8 cellular contexts compared by ENCODE assay signal in genomic region chr10:30696416-30697185, GRCh38.
DNase-seq lines count a peak whose midpoint lies in the region; ATAC-seq, FAIRE-seq and TF ChIP-seq lines count a peak whose summit lies in the region.
"Not testable (repeated sequence)": the region's sequence is repeated elsewhere in the genome, so short reads cannot be mapped to it uniquely, and the experiment has no call there.

No MANE protein-coding gene starts in this region.

- H3K4me1 ChIP-seq in OCI-LY3 (ENCODE audit: low read length); endodermal cell (ENCODE audit: control insufficient read depth, insufficient read depth, low read length); upper lobe of right lung: not testable (repeated sequence)
- H3K4me1 ChIP-seq in naive thymus-derived CD4-positive, alpha-beta T cell (ENCODE audit: control insufficient read depth in 2 of 2, insufficient read depth in 2 of 2, low read length in 2 of 2) = peaks cover 40 to 54% of the 10 kb centered on the region in 2 donors

- peak overlapping the region; percentile 24 for H3K4me2 ChIP-seq in OCI-LY3 (ENCODE audit: low read length)

- H3K79me2 ChIP-seq in OCI-LY3 (ENCODE audit: low read length) = not testable (repeated sequence)

- POLR2A ChIA-PET in CD4-positive, alpha-beta T cell (lab: Charles Lee) = interaction anchor here (0.7 to 1.5 kb wide), 3 partner anchors 8 to 9 kb away, joined by 3 to 10 read pairs (median 3); no protein-coding TSS in a partner anchor
- POLR2A ChIA-PET in naive thymus-derived CD4-positive, alpha-beta T cell (lab: Charles Lee) = interaction anchor here (2.3 to 2.4 kb wide), 2 partner anchors 8 to 12 kb away, joined by 8 to 15 read pairs; no protein-coding TSS in a partner anchor

- FAIRE-seq in GM19239 (lab: Jason Lieb, UNC) = peak; percentile 59

- not testable (repeated sequence) for H3K27me3 Mint-ChIP-seq in CD4-positive, alpha-beta T cell; activated CD4-positive, alpha-beta T cell treated with anti-CD3 and anti-CD28 coated beads, Interleukin-2, amount 10 ng/mL, durations not matched to agents 24 days and 14 days; activated naive CD4-positive, alpha-beta T cell treated with anti-CD3 and anti-CD28 coated beads, Interleukin-2, amount 50 U/mL, for 24 hours; endodermal cell (ENCODE audit: insufficient read depth); naive thymus-derived CD4-positive, alpha-beta T cell

- TF ChIP-seq CTCF in CD4-positive, alpha-beta T cell (IDR thresholded peaks at IDR 0.05) = not testable (repeated sequence)
- TF ChIP-seq CTCF in OCI-LY3 (IDR thresholded peaks at IDR 0.05; ENCODE audit: low read depth, low read length) = peak; percentile 38
- TF ChIP-seq CTCF in endodermal cell (conservative IDR thresholded peaks at IDR 0.05) = peak; percentile 66
- peak; percentile 12 for TF ChIP-seq CTCF in upper lobe of right lung (IDR thresholded peaks at IDR 0.05)

- H3K4me1 Mint-ChIP-seq in CD4-positive, alpha-beta T cell (ENCODE audit: low read depth) = peaks cover 61% of the 10 kb centered on the region
- H3K4me1 Mint-ChIP-seq in activated CD4-positive, alpha-beta T cell treated with anti-CD3 and anti-CD28 coated beads, Interleukin-2, amount 10 ng/mL, durations not matched to agents 24 days and 14 days = peaks cover 60% of the 10 kb centered on the region
- H3K4me1 Mint-ChIP-seq in activated naive CD4-positive, alpha-beta T cell treated with anti-CD3 and anti-CD28 coated beads, Interleukin-2, amount 50 U/mL, for 24 hours = peaks cover 67% of the 10 kb centered on the region
- H3K4me1 Mint-ChIP-seq in endodermal cell = not testable (repeated sequence)
- peaks cover 28 to 79% (median 66%) of the 10 kb centered on the region in 7 donors for H3K4me1 Mint-ChIP-seq in naive thymus-derived CD4-positive, alpha-beta T cell

- not testable (repeated sequence) for H3K4me3 ChIP-seq in OCI-LY3 (ENCODE audit: low read length); endodermal cell (ENCODE audit: low read length); naive thymus-derived CD4-positive, alpha-beta T cell (ENCODE audit: low read length); upper lobe of right lung

- H3K27me3 ChIP-seq in CD4-positive, alpha-beta T cell (ENCODE audit: control insufficient read depth, insufficient read depth, low read length); OCI-LY3 (ENCODE audit: low read depth, low read length); endodermal cell (ENCODE audit: control insufficient read depth, insufficient read depth, low read length, poor library complexity, severe bottlenecking); naive thymus-derived CD4-positive, alpha-beta T cell (ENCODE audit: control insufficient read depth in 2 of 2, insufficient read depth in 2 of 2, low read length in 2 of 2); upper lobe of right lung: not testable (repeated sequence)

- H3K9ac ChIP-seq in OCI-LY3 (ENCODE audit: low read length); endodermal cell (ENCODE audit: extremely low read depth, low read length, poor library complexity, severe bottlenecking): not testable (repeated sequence)

- not testable (repeated sequence) for DNase-seq in CD4-positive, alpha-beta T cell; GM19239 (ENCODE audit: insufficient read length, low spot score); activated CD4-positive, alpha-beta T cell treated with anti-CD3 and anti-CD28 coated beads, Interleukin-2, amount 10 ng/mL, durations not matched to agents 24 days and 14 days; naive thymus-derived CD4-positive, alpha-beta T cell; upper lobe of right lung
- peak; percentile 60 for DNase-seq in endodermal cell

- H3K27ac ChIP-seq in CD4-positive, alpha-beta T cell (ENCODE audit: low read depth, low read length); OCI-LY3 (ENCODE audit: low read length); endodermal cell (ENCODE audit: low read depth, low read length); naive thymus-derived CD4-positive, alpha-beta T cell (ENCODE audit: low read depth, low read length); upper lobe of right lung: not testable (repeated sequence)

- H3K27ac Mint-ChIP-seq in CD4-positive, alpha-beta T cell = peak overlapping the region; percentile 99
- H3K27ac Mint-ChIP-seq in activated CD4-positive, alpha-beta T cell treated with anti-CD3 and anti-CD28 coated beads, Interleukin-2, amount 10 ng/mL, durations not matched to agents 24 days and 14 days = peak overlapping the region; percentile 91
- peak overlapping the region; percentile 92 for H3K27ac Mint-ChIP-seq in activated naive CD4-positive, alpha-beta T cell treated with anti-CD3 and anti-CD28 coated beads, Interleukin-2, amount 50 U/mL, for 24 hours
- H3K27ac Mint-ChIP-seq in endodermal cell = not testable (repeated sequence)
- peak overlapping the region in 8 of 9 donors; percentile 49 to 94 (median 88) for H3K27ac Mint-ChIP-seq in naive thymus-derived CD4-positive, alpha-beta T cell

- intact Hi-C loops in CD4-positive, alpha-beta T cell (cut with DNase I, micrococcal nuclease) = loop anchor here in 1 of 2 experiments (5.0 kb wide), 1 partner anchor 1066 kb away; no protein-coding TSS in a partner anchor
- intact Hi-C loops in activated CD4-positive, alpha-beta T cell treated with anti-CD3 and anti-CD28 coated beads, Interleukin-2, amount 10 ng/mL, durations not matched to agents 24 days and 14 days (cut with micrococcal nuclease); upper lobe of right lung (cut with DNase I): not testable (repeated sequence)
- intact Hi-C loops in naive thymus-derived CD4-positive, alpha-beta T cell (cut with micrococcal nuclease) = loop anchor here in 1 of 2 donors (1.0 kb wide), 1 partner anchor 8 kb away; no protein-coding TSS in a partner anchor

- H3K9me3 Mint-ChIP-seq in CD4-positive, alpha-beta T cell; activated CD4-positive, alpha-beta T cell treated with anti-CD3 and anti-CD28 coated beads, Interleukin-2, amount 10 ng/mL, durations not matched to agents 24 days and 14 days; activated naive CD4-positive, alpha-beta T cell treated with anti-CD3 and anti-CD28 coated beads, Interleukin-2, amount 50 U/mL, for 24 hours; endodermal cell; naive thymus-derived CD4-positive, alpha-beta T cell: not testable (repeated sequence)

- not testable (repeated sequence) for H3K9me3 ChIP-seq in CD4-positive, alpha-beta T cell (ENCODE audit: control insufficient read depth, low read length); OCI-LY3 (ENCODE audit: insufficient read depth, low read length); endodermal cell (ENCODE audit: control insufficient read depth, low read length); naive thymus-derived CD4-positive, alpha-beta T cell (ENCODE audit: control insufficient read depth in 2 of 3, low read length in 3 of 3); upper lobe of right lung

- CTCF ChIA-PET in CD4-positive, alpha-beta T cell (lab: Charles Lee) = interaction anchor here (1.0 to 1.3 kb wide), 3 partner anchors 9 to 21 kb away, joined by 3 read pairs; no protein-coding TSS in a partner anchor
- CTCF ChIA-PET in naive thymus-derived CD4-positive, alpha-beta T cell (lab: Charles Lee) = interaction anchor here (0.8 to 2.8 kb wide), 5 partner anchors 9 to 22 kb away, joined by 3 to 9 read pairs (median 3); no protein-coding TSS in a partner anchor

- not testable (repeated sequence) for H4K20me1 ChIP-seq in OCI-LY3 (ENCODE audit: insufficient read depth, low read length)

- H3K36me3 Mint-ChIP-seq in CD4-positive, alpha-beta T cell (ENCODE audit: low read depth); activated CD4-positive, alpha-beta T cell treated with anti-CD3 and anti-CD28 coated beads, Interleukin-2, amount 10 ng/mL, durations not matched to agents 24 days and 14 days (ENCODE audit: low read depth); activated naive CD4-positive, alpha-beta T cell treated with anti-CD3 and anti-CD28 coated beads, Interleukin-2, amount 50 U/mL, for 24 hours; endodermal cell (ENCODE audit: low read depth): not testable (repeated sequence)
- H3K36me3 Mint-ChIP-seq in naive thymus-derived CD4-positive, alpha-beta T cell = peaks cover 0 to 20% (median 0%) of the 10 kb centered on the region in 5 donors

- WGBS in endodermal cell (ENCODE audit: insufficient coverage in 1 of 2, insufficient read length in 1 of 2), 2 experiments = 86 to 92% methylated on average over 2 to 8 of the region's 10 CpGs

- H3K4me3 Mint-ChIP-seq in CD4-positive, alpha-beta T cell = peak overlapping the region; percentile 51
- peak overlapping the region; percentile 19 for H3K4me3 Mint-ChIP-seq in activated CD4-positive, alpha-beta T cell treated with anti-CD3 and anti-CD28 coated beads, Interleukin-2, amount 10 ng/mL, durations not matched to agents 24 days and 14 days
- H3K4me3 Mint-ChIP-seq in activated naive CD4-positive, alpha-beta T cell treated with anti-CD3 and anti-CD28 coated beads, Interleukin-2, amount 50 U/mL, for 24 hours = peak overlapping the region; percentile 75
- not testable (repeated sequence) for H3K4me3 Mint-ChIP-seq in endodermal cell
- peak overlapping the region in 8 of 10 donors; percentile 16 to 83 (median 64) for H3K4me3 Mint-ChIP-seq in naive thymus-derived CD4-positive, alpha-beta T cell

- H3K36me3 ChIP-seq in OCI-LY3 (replicated peaks; ENCODE audit: low read depth, low read length); endodermal cell (ENCODE audit: control insufficient read depth, insufficient read depth, low read length); naive thymus-derived CD4-positive, alpha-beta T cell (ENCODE audit: control insufficient read depth in 2 of 3, insufficient read depth in 3 of 3, low read length in 3 of 3); upper lobe of right lung: not testable (repeated sequence)

- not testable (repeated sequence) for ATAC-seq in CD4-positive, alpha-beta T cell (ENCODE audit: poor library complexity); naive thymus-derived CD4-positive, alpha-beta T cell
- peak; percentile 25 for ATAC-seq in upper lobe of right lung

- H2AFZ ChIP-seq in OCI-LY3 (ENCODE audit: low read depth, low read length) = not testable (repeated sequence)
